Comparison of ENCODE assay signal across 9 cellular contexts in the genomic region with DNA sequence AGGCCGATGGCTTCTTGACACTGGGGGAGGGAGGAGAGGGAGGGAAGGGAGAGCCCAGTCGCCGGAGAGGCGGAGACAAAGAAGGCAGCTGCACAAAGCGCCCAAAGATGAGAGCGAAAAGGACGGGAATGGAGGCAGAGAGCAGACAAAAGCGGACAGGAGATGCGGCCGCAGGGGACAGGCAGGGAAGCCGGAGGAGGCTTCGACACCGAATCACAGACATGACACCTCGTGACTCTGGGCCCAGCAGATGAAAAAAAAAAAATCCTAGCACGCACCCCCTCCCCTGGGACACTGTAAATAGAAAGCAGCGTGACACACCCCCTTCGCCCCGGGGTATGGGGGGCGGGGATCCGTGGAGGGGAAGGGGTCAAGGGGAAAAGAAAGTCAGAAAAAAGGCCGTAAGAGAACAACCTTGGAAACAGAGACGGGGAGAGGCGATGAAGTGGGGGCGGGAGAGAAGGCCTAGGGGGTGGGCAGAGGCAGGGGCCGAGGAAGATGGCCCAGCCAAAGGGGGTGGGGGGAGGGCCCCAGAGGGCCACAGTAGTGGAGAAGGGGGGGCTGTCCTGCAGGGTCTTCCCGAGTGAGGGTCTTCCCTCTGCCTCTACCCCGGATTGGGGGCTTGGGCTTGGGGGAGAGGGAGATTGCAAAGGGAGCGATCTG.
DNase-seq lines count a peak whose midpoint lies in the region; ATAC-seq lines count a peak whose summit lies in the region.
"Had no signal": no experiment of that assay in that cellular context is flagged by ENCODE, and none has a peak within 500 bp of the region (broad histone marks: within the 10 kb centered on the region; RNA-seq: fewer than 3 reads in every experiment).

No MANE protein-coding gene starts in this region.

- H3K9me3 ChIP-seq in iPS-20b (ENCODE audit: insufficient read depth, low read depth, low read length) = no peaks in the 10 kb centered on the region

- DNase-seq in DMS79 (lab: John Stamatoyannopoulos, UW) = peak; percentile 70
- DNase-seq in NCI-H748 treated with DMSO at 0.1 percent for 48 hours (lab: John Stamatoyannopoulos, UW) = peak; percentile 42
- no peak for DNase-seq in activated effector memory CD4-positive, alpha-beta T cell treated with Interleukin-2 at 50 U/mL for 16 hours
- DNase-seq in stimulated activated naive CD4-positive, alpha-beta T cell (lab: John Stamatoyannopoulos, UW) = no peak
- DNase-seq in foreskin melanocyte = no peak
- DNase-seq: T-cell had no signal

- no peaks in the 10 kb centered on the region for H3K79me2 ChIP-seq in ACC112 (ENCODE audit: control insufficient read depth, insufficient read depth, low read length, unreplicated experiment)

- H3K4me3 ChIP-seq in ACC112 (ENCODE audit: low read depth, low read length) = peak overlapping the region; percentile 52
- peak overlapping the region; percentile 68 for H3K4me3 ChIP-seq in iPS-20b (ENCODE audit: low read length)

- H3K36me3 ChIP-seq in ACC112 (ENCODE audit: insufficient read depth, low read length) = no peaks in the 10 kb centered on the region
- H3K36me3 ChIP-seq in iPS-20b (ENCODE audit: insufficient read depth, low read depth, low read length) = no peaks in the 10 kb centered on the region

- ATAC-seq in HG02885 (IDR thresholded peaks at IDR 0.05; ENCODE audit: poor library complexity, unreplicated experiment) = no peak

- H3K9ac ChIP-seq in iPS-20b (ENCODE audit: low read depth, low read length) = no peak overlapping the region

- peaks cover 62% of the 10 kb centered on the region for H3K27me3 ChIP-seq in ACC112 (ENCODE audit: insufficient read depth, low read length)
- H3K27me3 ChIP-seq in iPS-20b (ENCODE audit: insufficient read depth, low read length) = peaks cover 72% of the 10 kb centered on the region

- H3K27ac ChIP-seq in ACC112 (ENCODE audit: low read depth, low read length) (no peak overlapping the region), iPS-20b (ENCODE audit: low read length) (no peak overlapping the region)

- no peak overlapping the region for H2AFZ ChIP-seq in ACC112 (ENCODE audit: low read length, unreplicated experiment)

- H3K4me1 ChIP-seq in ACC112 (ENCODE audit: control insufficient read depth, insufficient read depth, low read length, unreplicated experiment) = no peaks in the 10 kb centered on the region
- peaks cover 5% of the 10 kb centered on the region; the same call in 1 of the 2 replicates for H3K4me1 ChIP-seq in iPS-20b (ENCODE audit: insufficient read depth, low read length)

Comparison
In these comparisons a context has a peak if more than half of its experiments do, and no peak if none do; other contexts are left out.
1. DNase-seq: peak in DMS79 (single experiment) and NCI-H748 treated with DMSO at 0.1 percent for 48 hours (single experiment); none in activated effector memory CD4-positive, alpha-beta T cell treated with Interleukin-2 at 50 U/mL for 16 hours (single experiment), stimulated activated naive CD4-positive, alpha-beta T cell (0 of 6) and foreskin melanocyte (single experiment).